18 cellular contexts compared by ENCODE assay signal in the genomic region with DNA sequence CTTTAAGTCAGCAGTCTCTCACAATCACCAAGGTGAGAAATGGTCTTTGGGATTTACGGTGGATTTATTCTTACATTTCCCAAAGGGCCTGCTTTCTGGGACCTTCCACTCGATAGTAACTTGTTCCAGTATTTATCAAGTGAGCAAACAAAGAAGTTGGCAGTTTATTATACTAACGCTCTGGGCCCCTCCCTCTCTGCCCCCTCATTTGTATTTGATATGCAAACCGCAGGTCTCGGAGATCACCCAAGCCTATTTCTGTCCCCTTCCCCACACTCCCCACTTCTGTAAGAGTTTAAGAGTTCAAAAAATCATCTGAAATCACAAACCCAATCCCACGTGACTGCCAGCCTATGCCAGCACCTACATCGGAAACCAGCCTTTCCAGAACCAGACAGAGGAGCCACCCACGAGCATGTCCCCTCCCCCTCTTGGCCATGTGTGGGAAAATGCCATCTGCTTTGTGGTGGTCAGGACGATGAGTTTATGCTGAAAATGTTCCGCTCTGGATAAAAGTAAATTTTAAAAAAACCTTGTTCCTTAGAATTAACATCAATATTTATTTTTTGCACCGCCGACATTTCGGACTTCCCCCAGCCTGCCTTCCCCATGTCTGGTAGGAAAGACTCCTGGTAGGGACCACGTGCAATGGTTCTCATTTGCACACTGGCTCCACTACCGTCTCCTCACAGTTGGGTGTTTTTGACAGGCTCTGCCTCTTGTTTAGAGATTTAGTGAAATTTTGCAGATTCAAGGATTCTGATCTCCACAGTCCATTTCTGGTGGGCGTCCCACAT.
DNase-seq lines count a peak whose midpoint lies in the region; ATAC-seq, FAIRE-seq and TF ChIP-seq lines count a peak whose summit lies in the region.
"Had no signal": no experiment of that assay in that cellular context is flagged by ENCODE, and none has a peak within 500 bp of the region (broad histone marks: within the 10 kb centered on the region; RNA-seq: fewer than 3 reads in every experiment).

No MANE protein-coding gene starts in this region.

- H3K36me3 ChIP-seq in BLaER1 treated with 17β-estradiol and CSF1 and Interleukin-3, amounts not matched to agents 10 nM and 100 nM = no peaks in the 10 kb centered on the region
- H3K36me3 ChIP-seq in KOPT-K1 (ENCODE audit: insufficient read depth, low read length) (no peaks in the 10 kb centered on the region), neural progenitor cell (no peaks in the 10 kb centered on the region), gastrocnemius medialis (no peaks in the 10 kb centered on the region)

- H3K4me1 Mint-ChIP-seq in neural progenitor cell = peaks cover 7% of the 10 kb centered on the region
- H3K4me1 Mint-ChIP-seq: CD4-positive, alpha-beta memory T cell had no signal

- peak overlapping the region; percentile 6 to 73 (median 52); a peak in 18 of 22 replicates for H3K4me2 ChIP-seq in BLaER1 treated with 17β-estradiol and CSF1 and Interleukin-3, amounts not matched to agents 10 nM and 100 nM
- H3K4me2 ChIP-seq in neural progenitor cell = no peak overlapping the region

- no peaks in the 10 kb centered on the region for H3F3A ChIP-seq in neural progenitor cell (ENCODE audit: low read depth)

- H3K4me3 Mint-ChIP-seq in neural progenitor cell = no peak overlapping the region
- H3K4me3 Mint-ChIP-seq: CD4-positive, alpha-beta memory T cell had no signal

- H4K20me1 ChIP-seq in BLaER1 treated with 17β-estradiol and CSF1 and Interleukin-3, amounts not matched to agents 10 nM and 100 nM = no peaks in the 10 kb centered on the region
- H4K20me1 ChIP-seq in neural progenitor cell (ENCODE audit: low read depth) = no peaks in the 10 kb centered on the region

- H3K9me3 Mint-ChIP-seq in neural progenitor cell = no peaks in the 10 kb centered on the region

- H3K27ac ChIP-seq in BLaER1 treated with 17β-estradiol and CSF1 and Interleukin-3, amounts not matched to agents 10 nM and 100 nM = peak overlapping the region in 2 of 11 experiments; percentile 2 to 18; a peak in 2 of 22 replicates
- peak overlapping the region; percentile 42 for H3K27ac ChIP-seq in KOPT-K1 (ENCODE audit: low read depth, low read length, poor library complexity, severe bottlenecking)
- H3K27ac ChIP-seq in VCaP = peak overlapping the region; percentile 61
- no peak overlapping the region for H3K27ac ChIP-seq in neural progenitor cell
- H3K27ac ChIP-seq in gastrocnemius medialis = no peak overlapping the region
- H3K27ac ChIP-seq: HL-60 had no signal

- ATAC-seq in left colon = no peak
- no peak for ATAC-seq in gastrocnemius medialis
- ATAC-seq: GM12878, HCT116 had no signal

- H2AFZ ChIP-seq in neural progenitor cell (replicated peaks) = no peak overlapping the region

- TF ChIP-seq POLR2A in gastrocnemius medialis (IDR thresholded peaks at IDR 0.05) = no peak

- H3K4me3 ChIP-seq in BLaER1 treated with 17β-estradiol and CSF1 and Interleukin-3, amounts not matched to agents 10 nM and 100 nM = no peak overlapping the region
- H3K4me3 ChIP-seq in neural progenitor cell (no peak overlapping the region), gastrocnemius medialis (no peak overlapping the region)
- H3K4me3 ChIP-seq: GM12878 had no signal

- FAIRE-seq in GM19239 (lab: Jason Lieb, UNC) = no peak
- FAIRE-seq: GM12878, GM18507, H54 had no signal

- H3K9ac ChIP-seq in BLaER1 treated with 17β-estradiol and CSF1 and Interleukin-3, amounts not matched to agents 10 nM and 100 nM = no peak overlapping the region
- no peak overlapping the region for H3K9ac ChIP-seq in neural progenitor cell

- H3K27me3 ChIP-seq in BLaER1 treated with 17β-estradiol and CSF1 and Interleukin-3, amounts not matched to agents 10 nM and 100 nM = no peaks in the 10 kb centered on the region
- H3K27me3 ChIP-seq in neural progenitor cell (no peaks in the 10 kb centered on the region), gastrocnemius medialis (no peaks in the 10 kb centered on the region)

- intact Hi-C loops in left colon (cut with DNase I, micrococcal nuclease) (no loop called here), gastrocnemius medialis (cut with DNase I; ENCODE audit: low total_unique reads) (no loop called here)

- H3K9me3 ChIP-seq in BLaER1 treated with 17β-estradiol and CSF1 and Interleukin-3, amounts not matched to agents 10 nM and 100 nM (replicated peaks in 1 of 11) = no peaks in the 10 kb centered on the region
- H3K9me3 ChIP-seq in KOPT-K1 (ENCODE audit: insufficient read depth, low read length, poor library complexity, severe bottlenecking) = no peaks in the 10 kb centered on the region
- no peaks in the 10 kb centered on the region for H3K9me3 ChIP-seq in neural progenitor cell (ENCODE audit: low read depth)
- no peaks in the 10 kb centered on the region for H3K9me3 ChIP-seq in gastrocnemius medialis

- H3K27me3 Mint-ChIP-seq in neural progenitor cell (ENCODE audit: insufficient read depth, low read depth) = peaks cover 31% of the 10 kb centered on the region

- peaks cover 0 to 20% (median 19%) of the 10 kb centered on the region in 10 experiments; a peak in 16 of 20 replicates for H3K4me1 ChIP-seq in BLaER1 treated with 17β-estradiol and CSF1 and Interleukin-3, amounts not matched to agents 10 nM and 100 nM
- H3K4me1 ChIP-seq in neural progenitor cell (no peaks in the 10 kb centered on the region), gastrocnemius medialis (no peaks in the 10 kb centered on the region)

- DNase-seq in neural progenitor cell (ENCODE audit: low spot score) = no peak
- DNase-seq in left colon = no peak
- DNase-seq in GM19239 (ENCODE audit: insufficient read length, low spot score) = no peak
- DNase-seq in amniotic stem cell (lab: John Stamatoyannopoulos, UW) = no peak
- no peak for DNase-seq in gastrocnemius medialis
- DNase-seq: 8988T; AML-193; C1 segment of cervical spinal cord; CD4-positive, alpha-beta memory T cell; DMS79 had no signal

- no peaks in the 10 kb centered on the region for H3K79me2 ChIP-seq in neural progenitor cell (ENCODE audit: low read depth)

- TF ChIP-seq CTCF in VCaP (conservative IDR thresholded peaks at IDR 0.05) = no peak
- no peak for TF ChIP-seq CTCF in neural progenitor cell (IDR thresholded peaks at IDR 0.05)
- no peak for TF ChIP-seq CTCF in gastrocnemius medialis (IDR thresholded peaks at IDR 0.05 in 4 of 5, conservative IDR thresholded peaks at IDR 0.05 in 1 of 5)

- H3K36me3 Mint-ChIP-seq in neural progenitor cell = no peaks in the 10 kb centered on the region
- H3K36me3 Mint-ChIP-seq: CD4-positive, alpha-beta memory T cell had no signal

- in situ Hi-C loops in gastrocnemius medialis (cut with MboI; ENCODE audit: low sequenced_read_pairs in 4 of 4) = no loop called here

- H3K27ac Mint-ChIP-seq in neural progenitor cell = peak overlapping the region; percentile 57

Comparison
In these comparisons a context has a peak if more than half of its experiments do, and no peak if none do; other contexts are left out.
1. H3K27ac ChIP-seq: peak in KOPT-K1 (single experiment) and VCaP (single experiment); none in neural progenitor cell (single experiment) and gastrocnemius medialis (0 of 4).